ENCODE assay signal across 2 cellular contexts in genomic region chr1:192445849-192446489, GRCh38.
TF ChIP-seq lines count a peak whose summit lies in the region.

No MANE protein-coding gene starts in this region.

TF ChIP-seq in GM12878, 131 proteins besides CTCF, POLR2A, EP300 and RAD21 (continued from another document):
- TF ChIP-seq PKNOX1 (IDR thresholded peaks at IDR 0.05), result peak; percentile 17; the same call in 1 of the 2 replicates
- no peak for TF ChIP-seq ETV6 (conservative IDR thresholded peaks at IDR 0.05 in 1 of 2, IDR thresholded peaks at IDR 0.05 in 1 of 2; ENCODE audit: borderline replicate concordance in 1 of 2, low read depth in 1 of 2)

TF ChIP-seq in HepG2, 621 proteins besides CTCF, POLR2A, EP300 and RAD21 (continued from another document):
- TF ChIP-seq HNF1A (IDR thresholded peaks at IDR 0.05; ENCODE audit: low read depth), result no peak
- no peak for TF ChIP-seq HNF1A (CRISPR knock-in tag; IDR thresholded peaks at IDR 0.05; ENCODE audit: borderline replicate concordance)
- TF ChIP-seq HNF1B (CRISPR knock-in tag; IDR thresholded peaks at IDR 0.05), result no peak
- TF ChIP-seq SNAPC2 (CRISPR knock-in tag; IDR thresholded peaks at IDR 0.05), result no peak
- TF ChIP-seq POLR2AphosphoS5 (IDR thresholded peaks at IDR 0.05; ENCODE audit: low read depth, low read length), result no peak
- TF ChIP-seq SMC3 (IDR thresholded peaks at IDR 0.05; ENCODE audit: low read length), result peak; percentile 20; the same call in 1 of the 2 replicates
- no peak for TF ChIP-seq KIAA2018 (CRISPR knock-in tag; IDR thresholded peaks at IDR 0.05; ENCODE audit: borderline replicate concordance)
- no peak for TF ChIP-seq TAF1 (CRISPR knock-in tag; IDR thresholded peaks at IDR 0.05)
- TF ChIP-seq HHEX (CRISPR knock-in tag; IDR thresholded peaks at IDR 0.05), result no peak
- peak; percentile 69 for TF ChIP-seq STAG1 (CRISPR knock-in tag; IDR thresholded peaks at IDR 0.05)
- TF ChIP-seq ZNF546 (CRISPR knock-in tag; conservative IDR thresholded peaks at IDR 0.05), result no peak
- no peak for TF ChIP-seq FOXC1 (CRISPR knock-in tag; IDR thresholded peaks at IDR 0.05; ENCODE audit: borderline replicate concordance)
- no peak for TF ChIP-seq TRIM24 (CRISPR knock-in tag; IDR thresholded peaks at IDR 0.05)
